In genomic region chr21:31731802-31732537, GRCh38 we compare ENCODE assay signal across 8 cellular contexts. TPM values are rescaled to one million over a fixed set of nuclear protein-coding genes. Genes with fewer than 3 reads are reported as not detected.
A peak's percentile ranks its signal among the peaks of the same experiment; 100 is the strongest.
DNase-seq lines count a peak whose midpoint lies in the region; ATAC-seq and TF ChIP-seq lines count a peak whose summit lies in the region.

TSS of gene SCAF4 (minus strand) at chr21:31732118. CDS start at chr21:31731692, 426 bp downstream.

- H3K36me3 ChIP-seq in BJ (ENCODE audit: control insufficient read depth, insufficient read depth, low read length) (no peaks in the 10 kb centered on the region), colonic mucosa (no peaks in the 10 kb centered on the region)

- CTCF ChIA-PET in BJ (lab: Yijun Ruan, JAX), result no interaction called here
- CTCF ChIA-PET in activated CD4-positive, alpha-beta T cell treated with anti-CD3 and anti-CD28 coated beads for 36 hours (lab: Charles Lee), result interaction anchor here (0.7 to 1.0 kb wide), 2 partner anchors 8 to 174 kb away, joined by 3 read pairs; no protein-coding TSS in a partner anchor

- TF ChIP-seq CTCF in BJ (IDR thresholded peaks at IDR 0.05; ENCODE audit: insufficient read depth, low read depth, low read length) (no peak), colonic mucosa (IDR thresholded peaks at IDR 0.05) (no peak)

- no peak within 1 kb of the TSS for H3K4me3 Mint-ChIP-seq in activated CD4-positive, alpha-beta T cell treated with anti-CD3 and anti-CD28 coated beads for 36 hours

- no peaks in the 10 kb centered on the region for H3K27me3 ChIP-seq in BJ (ENCODE audit: control insufficient read depth, insufficient read depth, low read length)
- no peaks in the 10 kb centered on the region for H3K27me3 ChIP-seq in colonic mucosa

- H3K27ac Mint-ChIP-seq in activated CD4-positive, alpha-beta T cell treated with anti-CD3 and anti-CD28 coated beads for 36 hours, result peak within 1 kb of the TSS; percentile 78

- H3K4me3 ChIP-seq in BJ (ENCODE audit: low read depth, low read length) (peak within 1 kb of the TSS; percentile 72), colonic mucosa (peak within 1 kb of the TSS; percentile 96)

- no peaks in the 10 kb centered on the region for H3K9me3 ChIP-seq in colonic mucosa

- peaks cover 7% of the 10 kb centered on the region for H3K36me3 Mint-ChIP-seq in activated CD4-positive, alpha-beta T cell treated with anti-CD3 and anti-CD28 coated beads for 36 hours (ENCODE audit: low read depth)

- DNase-seq in BJ (ENCODE audit: low read depth), result peak; percentile 29
- DNase-seq in GM19238 (ENCODE audit: insufficient read length, low spot score), result peak; percentile 92
- DNase-seq in NCI-H446 treated with DMSO at 0.1 percent for 48 hours (lab: John Stamatoyannopoulos, UW), result peak; percentile 73
- peak; percentile 90 for DNase-seq in activated CD4-positive, alpha-beta T cell treated with anti-CD3 and anti-CD28 coated beads for 36 hours
- DNase-seq in colonic mucosa, result peak; percentile 92
- DNase-seq in left colon, result peak; percentile 86 to 91
- DNase-seq in stimulated activated CD4-positive, alpha-beta T cell treated with anti-CD3 and anti-CD28 coated beads, Interleukin-1b, Interleukin-23, amount 100 ng/mL, for 4 hours (ENCODE audit: low read depth in 2 of 2), result peak; percentile 62 to 81

- H3K9ac ChIP-seq in colonic mucosa (ENCODE audit: low read depth in 2 of 2, low read length in 2 of 2), result peak within 1 kb of the TSS; percentile 85 to 97

- no peaks in the 10 kb centered on the region for H3K27me3 Mint-ChIP-seq in activated CD4-positive, alpha-beta T cell treated with anti-CD3 and anti-CD28 coated beads for 36 hours

- H3K9me3 Mint-ChIP-seq in activated CD4-positive, alpha-beta T cell treated with anti-CD3 and anti-CD28 coated beads for 36 hours (ENCODE audit: low read depth), result no peaks in the 10 kb centered on the region

- H3K27ac ChIP-seq in colonic mucosa, result peak within 1 kb of the TSS; percentile 97

- intact Hi-C loops in activated CD4-positive, alpha-beta T cell treated with anti-CD3 and anti-CD28 coated beads for 36 hours (cut with DNase I, micrococcal nuclease), result loop anchor here (1.0 to 10.0 kb wide), 13 partner anchors 17 to 1910 kb away; partner anchors contain the start of genes CRYZL1 (in 1 of the 2), EVA1C (in 1 of the 2), GART (in 1 of the 2) and ITSN1 (in 1 of the 2)
- intact Hi-C loops in colonic mucosa (cut with DNase I), result loop anchor here (5.0 kb wide), 1 partner anchor 75 kb away; the partner anchor contains the start of gene SOD1
- intact Hi-C loops in left colon (cut with DNase I, micrococcal nuclease), result no loop called here

- H3K4me1 ChIP-seq in colonic mucosa, result peaks cover 24% of the 10 kb centered on the region

- POLR2A ChIA-PET in BJ (lab: Charles Lee), result interaction anchor here (0.6 kb wide), 1 partner anchor 26 kb away, joined by 3 read pairs; no protein-coding TSS in a partner anchor
- POLR2A ChIA-PET in activated CD4-positive, alpha-beta T cell treated with anti-CD3 and anti-CD28 coated beads for 36 hours (lab: Charles Lee), result no interaction called here

- peak; percentile 84 for ATAC-seq in HG03432 (IDR thresholded peaks at IDR 0.05; ENCODE audit: unreplicated experiment)
- ATAC-seq in activated CD4-positive, alpha-beta T cell treated with anti-CD3 and anti-CD28 coated beads for 36 hours, result peak; percentile 88
- ATAC-seq in left colon, result peak; percentile 80

- peaks cover 12% of the 10 kb centered on the region for H3K4me1 Mint-ChIP-seq in activated CD4-positive, alpha-beta T cell treated with anti-CD3 and anti-CD28 coated beads for 36 hours

RNA-seq across cellular contexts. Expression of gene SCAF4, which starts in this region (rescaled TPM):
- 4.1 and 4.8 TPM in 2 replicates for polyA plus RNA-seq in BJ (2011; rRNA removed)
- 7.5 and 11.1 TPM in 2 replicates for polyA minus RNA-seq in BJ (2011; rRNA and poly(A)+ RNA removed)
- 10 to 100 TPM; 47.1 to 62.8 TPM for total RNA-seq in activated CD4-positive, alpha-beta T cell treated with anti-CD3 and anti-CD28 coated beads for 36 hours
- total RNA-seq in colonic mucosa (10 to 100 TPM; 35.1 to 35.9 TPM), left colon (10 to 100 TPM; 33.3 to 34.2 TPM)

Comparison
In these comparisons a context has a peak if more than half of its experiments do, and no peak if none do; other contexts are left out.
1. Peak in every context shown above with its lines: DNase-seq, ATAC-seq, H3K4me3 ChIP-seq and H3K27ac ChIP-seq.
2. DNase-seq: peak in every context shown above with its lines; median percentile 92 in GM19238; 92 in colonic mucosa; 90 in activated CD4-positive, alpha-beta T cell treated with anti-CD3 and anti-CD28 coated beads for 36 hours; 88 in left colon; 73 in NCI-H446 treated with DMSO at 0.1 percent for 48 hours; 72 in stimulated activated CD4-positive, alpha-beta T cell treated with anti-CD3 and anti-CD28 coated beads, Interleukin-1b, Interleukin-23, amount 100 ng/mL, for 4 hours; 29 in BJ.
3. intact Hi-C loops: an anchor here in activated CD4-positive, alpha-beta T cell treated with anti-CD3 and anti-CD28 coated beads for 36 hours (1.0 to 10.0 kb wide) and colonic mucosa (5.0 kb wide); none called in left colon.